38 cellular contexts compared by ENCODE assay signal in genomic region chr1:237431448-237431847, GRCh38.
"Had no signal": no experiment of that assay in that cellular context is flagged by ENCODE, and none has a peak within 500 bp of the region (broad histone marks: within the 10 kb centered on the region; RNA-seq: fewer than 3 reads in every experiment).

No MANE protein-coding gene starts in this region.

- H3K36me3 Mint-ChIP-seq: activated CD8-positive, alpha-beta memory T cell treated with anti-CD3 and anti-CD28 coated beads, Interleukin-2, amount 10 ng/mL, durations not matched to agents 7 days and 5 days; activated naive CD4-positive, alpha-beta T cell treated with anti-CD3 and anti-CD28 coated beads, Interleukin-2, amount 50 U/mL, for 72 hours; activated naive CD8-positive, alpha-beta T cell treated with anti-CD3 and anti-CD28 coated beads for 36 hours had no signal

- FAIRE-seq: astrocyte had no signal

- H3K9me3 ChIP-seq: adrenal gland, body of pancreas, breast epithelium had no signal

- ATAC-seq: activated CD4-positive, alpha-beta T cell treated with anti-CD3 and anti-CD28 coated beads for 36 hours; activated CD4-positive, CD25-positive, alpha-beta regulatory T cell treated with anti-CD3 and anti-CD28 coated beads, Interleukin-2, amount 50 U/mL, for 24 hours; activated CD8-positive, alpha-beta memory T cell treated with anti-CD3 and anti-CD28 coated beads, Interleukin-2, amount 10 ng/mL, durations not matched to agents 7 days and 5 days; activated CD8-positive, alpha-beta T cell treated with anti-CD3 and anti-CD28 coated beads, Interleukin-2, amount 10 ng/mL, durations not matched to agents 7 days and 5 days; activated naive CD4-positive, alpha-beta T cell treated with anti-CD3 and anti-CD28 coated beads, Interleukin-2, amount 50 U/mL, for 72 hours; activated T-cell treated with anti-CD3 and anti-CD28 coated beads, Interleukin-2, amount 50 U/mL, for 4 hours; activated T-cell treated with anti-CD3 and anti-CD28 coated beads, Interleukin-2, amount 50 U/mL, for 72 hours; activated T-helper 17 cell treated with anti-CD3 and anti-CD28 coated beads, Interleukin-2, amount 50 U/mL, for 72 hours; body of pancreas; WTC11 had no signal

- H3K4me1 Mint-ChIP-seq: activated CD4-positive, alpha-beta memory T cell treated with anti-CD3 and anti-CD28 coated beads, Interleukin-2, amount 10 ng/mL, durations not matched to agents 7 days and 5 days; activated CD4-positive, alpha-beta T cell treated with anti-CD3 and anti-CD28 coated beads for 36 hours; activated CD4-positive, alpha-beta T cell treated with anti-CD3 and anti-CD28 coated beads, Interleukin-2, amount 10 ng/mL, durations not matched to agents 7 days and 5 days; activated CD8-positive, alpha-beta memory T cell treated with anti-CD3 and anti-CD28 coated beads, Interleukin-2, amount 10 ng/mL, durations not matched to agents 7 days and 5 days; activated naive CD8-positive, alpha-beta T cell treated with anti-CD3 and anti-CD28 coated beads for 36 hours; activated T-helper 17 cell treated with anti-CD3 and anti-CD28 coated beads, Interleukin-2, amount 50 U/mL, for 72 hours had no signal

- H3K4me1 ChIP-seq: adrenal gland, body of pancreas, breast epithelium had no signal

- H3K27ac ChIP-seq: adrenal gland, body of pancreas, brain microvascular endothelial cell, breast epithelium, WERI-Rb-1 had no signal

- H3K9me3 Mint-ChIP-seq: activated CD4-positive, alpha-beta memory T cell treated with anti-CD3 and anti-CD28 coated beads, Interleukin-2, amount 10 ng/mL, durations not matched to agents 7 days and 5 days; activated CD4-positive, alpha-beta T cell treated with anti-CD3 and anti-CD28 coated beads, Interleukin-2, amount 10 ng/mL, durations not matched to agents 7 days and 5 days; activated naive CD4-positive, alpha-beta T cell treated with anti-CD3 and anti-CD28 coated beads for 36 hours; activated naive CD8-positive, alpha-beta T cell treated with anti-CD3 and anti-CD28 coated beads for 36 hours; activated T-cell treated with anti-CD3 and anti-CD28 coated beads, Interleukin-2, amount 50 U/mL, for 4 hours; activated T-cell treated with anti-CD3 and anti-CD28 coated beads, Interleukin-2, amount 50 U/mL, for 72 hours; activated T-helper 1 cell treated with anti-CD3 and anti-CD28 coated beads, Interleukin-12 subunit alpha, Interleukin-12 subunit beta, Interleukin-2, Interleukin-4 antibody, amounts not matched to agents 30 ng/mL and 10 ng/mL and 1 ng/mL, durations not matched to agents 14 hours and 24 hours and 36 hours; activated T-helper 17 cell treated with anti-CD3 and anti-CD28 coated beads, Interleukin-2, amount 50 U/mL, for 72 hours; T-helper 1 cell treated with Interleukin-12 subunit alpha and Interleukin-12 subunit beta and Interleukin-4 antibody, amounts not matched to agents 30 μg/mL and 1 μg/mL, for 36 hours; T-helper 2 cell treated with Interferon-gamma antibody and Interleukin-4, amounts not matched to agents 5 μg/mL and 100 μg/mL, for 36 hours had no signal

- H3K27me3 Mint-ChIP-seq: activated CD4-positive, alpha-beta memory T cell treated with anti-CD3 and anti-CD28 coated beads, Interleukin-2, amount 10 ng/mL, durations not matched to agents 7 days and 5 days; activated CD4-positive, alpha-beta T cell treated with anti-CD3 and anti-CD28 coated beads, Interleukin-2, amount 10 ng/mL, durations not matched to agents 7 days and 5 days; activated CD8-positive, alpha-beta memory T cell treated with anti-CD3 and anti-CD28 coated beads, Interleukin-2, amount 10 ng/mL, durations not matched to agents 7 days and 5 days; activated naive CD8-positive, alpha-beta T cell treated with anti-CD3 and anti-CD28 coated beads for 36 hours; activated T-helper 17 cell treated with anti-CD3 and anti-CD28 coated beads, Interleukin-2, amount 50 U/mL, for 72 hours had no signal

- H3K27ac Mint-ChIP-seq: activated CD4-positive, alpha-beta memory T cell treated with anti-CD3 and anti-CD28 coated beads, Interleukin-2, amount 10 ng/mL, durations not matched to agents 7 days and 5 days; activated CD4-positive, alpha-beta T cell treated with anti-CD3 and anti-CD28 coated beads for 36 hours; activated CD4-positive, alpha-beta T cell treated with anti-CD3 and anti-CD28 coated beads, Interleukin-2, amount 10 ng/mL, durations not matched to agents 7 days and 5 days; activated CD8-positive, alpha-beta memory T cell treated with anti-CD3 and anti-CD28 coated beads, Interleukin-2, amount 10 ng/mL, durations not matched to agents 7 days and 5 days; activated CD8-positive, alpha-beta T cell treated with anti-CD3 and anti-CD28 coated beads, Interleukin-2, amount 10 ng/mL, durations not matched to agents 7 days and 5 days; activated naive CD4-positive, alpha-beta T cell treated with anti-CD3 and anti-CD28 coated beads for 36 hours; activated naive CD4-positive, alpha-beta T cell treated with anti-CD3 and anti-CD28 coated beads, Interleukin-2, amount 50 U/mL, for 72 hours; activated naive CD8-positive, alpha-beta T cell treated with anti-CD3 and anti-CD28 coated beads for 36 hours; activated T-cell treated with anti-CD3 and anti-CD28 coated beads, Interleukin-2, amount 50 U/mL, for 72 hours; activated T-helper 1 cell treated with anti-CD3 and anti-CD28 coated beads, Interleukin-12 subunit alpha, Interleukin-12 subunit beta, Interleukin-2, Interleukin-4 antibody, amounts not matched to agents 30 ng/mL and 10 ng/mL and 1 ng/mL, durations not matched to agents 14 hours and 24 hours and 36 hours; activated T-helper 17 cell treated with anti-CD3 and anti-CD28 coated beads, Interleukin-2, amount 50 U/mL, for 72 hours; T-helper 1 cell treated with Interleukin-12 subunit alpha and Interleukin-12 subunit beta and Interleukin-4 antibody, amounts not matched to agents 30 μg/mL and 1 μg/mL, for 36 hours; T-helper 2 cell treated with Interferon-gamma antibody and Interleukin-4, amounts not matched to agents 5 μg/mL and 100 μg/mL, for 36 hours had no signal

- H3K4me3 Mint-ChIP-seq: activated CD4-positive, alpha-beta memory T cell treated with anti-CD3 and anti-CD28 coated beads, Interleukin-2, amount 10 ng/mL, durations not matched to agents 7 days and 5 days; activated CD4-positive, alpha-beta T cell treated with anti-CD3 and anti-CD28 coated beads for 36 hours; activated CD4-positive, alpha-beta T cell treated with anti-CD3 and anti-CD28 coated beads, Interleukin-2, amount 10 ng/mL, durations not matched to agents 7 days and 5 days; activated CD8-positive, alpha-beta memory T cell treated with anti-CD3 and anti-CD28 coated beads, Interleukin-2, amount 10 ng/mL, durations not matched to agents 7 days and 5 days; activated CD8-positive, alpha-beta T cell treated with anti-CD3 and anti-CD28 coated beads, Interleukin-2, amount 10 ng/mL, durations not matched to agents 7 days and 5 days; activated naive CD4-positive, alpha-beta T cell treated with anti-CD3 and anti-CD28 coated beads for 36 hours; activated naive CD8-positive, alpha-beta T cell treated with anti-CD3 and anti-CD28 coated beads for 36 hours; activated T-cell treated with anti-CD3 and anti-CD28 coated beads, Interleukin-2, amount 50 U/mL, for 4 hours; activated T-cell treated with anti-CD3 and anti-CD28 coated beads, Interleukin-2, amount 50 U/mL, for 72 hours; activated T-helper 1 cell treated with anti-CD3 and anti-CD28 coated beads, Interleukin-12 subunit alpha, Interleukin-12 subunit beta, Interleukin-2, Interleukin-4 antibody, amounts not matched to agents 30 ng/mL and 10 ng/mL and 1 ng/mL, durations not matched to agents 14 hours and 24 hours and 36 hours; activated T-helper 17 cell treated with anti-CD3 and anti-CD28 coated beads, Interleukin-2, amount 50 U/mL, for 72 hours; T-helper 1 cell treated with Interleukin-12 subunit alpha and Interleukin-12 subunit beta and Interleukin-4 antibody, amounts not matched to agents 30 μg/mL and 1 μg/mL, for 36 hours; T-helper 2 cell treated with Interferon-gamma antibody and Interleukin-4, amounts not matched to agents 5 μg/mL and 100 μg/mL, for 36 hours; WTC11 had no signal

- H3K36me3 ChIP-seq: adrenal gland, brain microvascular endothelial cell, breast epithelium, WERI-Rb-1 had no signal

- H3K27me3 ChIP-seq: adrenal gland, body of pancreas, brain microvascular endothelial cell, breast epithelium had no signal

- DNase-seq: activated CD4-positive, alpha-beta memory T cell treated with anti-CD3 and anti-CD28 coated beads, Interleukin-2, amount 10 ng/mL, durations not matched to agents 7 days and 5 days; activated CD4-positive, alpha-beta T cell treated with anti-CD3 and anti-CD28 coated beads for 1 hour; activated CD4-positive, alpha-beta T cell treated with anti-CD3 and anti-CD28 coated beads for 36 hours; activated CD4-positive, alpha-beta T cell treated with anti-CD3 and anti-CD28 coated beads for 48 hours; activated CD4-positive, alpha-beta T cell treated with anti-CD3 and anti-CD28 coated beads, Interleukin-2, amount 10 ng/mL, durations not matched to agents 7 days and 5 days; activated CD4-positive, alpha-beta T cell treated with anti-CD3 and anti-CD28 coated beads, Interleukin-2, amount 50 U/mL, for 48 hours; activated CD4-positive, CD25-positive, alpha-beta regulatory T cell; activated CD8-positive, alpha-beta memory T cell treated with anti-CD3 and anti-CD28 coated beads for 24 hours; activated CD8-positive, alpha-beta memory T cell treated with anti-CD3 and anti-CD28 coated beads, Interleukin-2, amount 10 ng/mL, durations not matched to agents 7 days and 5 days; activated CD8-positive, alpha-beta memory T cell treated with anti-CD3 and anti-CD28 coated beads, Interleukin-2, amount 50 U/mL, for 48 hours; activated CD8-positive, alpha-beta T cell treated with anti-CD3 and anti-CD28 coated beads, Interleukin-2, amount 10 ng/mL, durations not matched to agents 7 days and 5 days; activated effector memory CD4-positive, alpha-beta T cell treated with anti-CD3 and anti-CD28 coated beads, Interleukin-2, amount 50 U/mL, for 16 hours; activated gamma-delta T cell treated with Interleukin-2 at 50 U/mL for 16 hours; activated naive CD4-positive, alpha-beta T cell; activated naive CD4-positive, alpha-beta T cell treated with anti-CD3 and anti-CD28 coated beads for 36 hours; activated naive CD4-positive, alpha-beta T cell treated with anti-CD3 and anti-CD28 coated beads, Interleukin-2, amount 50 U/mL, for 16 hours; activated naive CD8-positive, alpha-beta T cell treated with anti-CD3 and anti-CD28 coated beads for 36 hours; activated T-cell treated with anti-CD3 and anti-CD28 coated beads, Interleukin-2, amount 50 U/mL, for 4 hours; activated T-cell treated with anti-CD3 and anti-CD28 coated beads, Interleukin-2, amount 50 U/mL, for 72 hours; adrenal gland; amniotic stem cell; aorta; body of pancreas; brain microvascular endothelial cell; central memory CD4-positive, alpha-beta T cell; T-helper 1 cell; T-helper 2 cell; T-helper 9 cell; WERI-Rb-1 had no signal

- H3K4me3 ChIP-seq: adrenal gland, body of pancreas, breast epithelium had no signal
